In the genomic region with DNA sequence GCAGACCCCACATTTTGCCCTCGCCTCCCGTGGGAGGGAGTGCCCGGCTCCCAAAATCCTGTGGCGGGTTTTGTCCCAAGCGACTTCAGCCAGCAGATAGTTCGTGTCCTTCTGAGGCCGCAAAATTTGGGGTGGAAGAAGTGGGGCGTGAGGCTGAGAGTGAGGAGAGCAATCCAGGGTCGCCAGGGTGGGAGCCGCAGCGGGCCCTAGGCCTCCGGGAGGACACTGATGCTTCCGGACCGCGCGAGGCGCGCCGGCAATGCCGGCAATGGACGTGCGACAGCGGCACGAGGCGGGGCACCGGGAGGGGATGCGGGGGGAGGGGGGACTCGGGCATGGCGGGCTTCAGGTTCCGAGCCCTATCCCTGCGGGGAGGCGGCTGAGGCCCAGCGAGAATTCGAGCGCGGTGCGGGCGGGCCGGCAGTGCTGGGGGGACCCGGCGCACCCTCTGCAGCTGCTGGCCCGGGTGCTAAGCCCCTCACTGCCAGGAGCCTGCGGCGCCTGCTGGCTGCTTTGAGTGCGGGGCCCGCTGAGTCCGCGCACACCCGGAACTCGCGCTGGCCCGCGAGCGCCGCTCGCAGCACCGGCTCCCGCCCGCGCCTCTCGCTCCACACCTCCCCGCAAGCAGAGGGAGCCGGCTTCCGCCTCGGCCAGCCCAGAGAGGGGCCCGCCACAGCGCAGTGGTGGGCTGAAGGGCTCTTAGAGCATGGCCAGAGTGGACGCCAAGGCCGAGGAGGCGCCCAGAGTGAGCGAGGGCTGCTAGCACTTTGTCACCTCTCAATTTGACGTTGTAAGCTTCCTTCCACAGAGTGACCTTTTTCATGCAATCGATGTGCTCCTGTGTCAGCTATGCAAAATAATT, we compare ENCODE assay signal across 1 cellular context.
TF ChIP-seq lines count a peak whose summit lies in the region.

No MANE protein-coding gene starts in this region.

TF ChIP-seq in K562, 482 proteins besides CTCF, POLR2A, EP300 and RAD21 (continued from another document and continues in another):
- no peak for TF ChIP-seq TGIF2 (CRISPR knock-in tag; IDR thresholded peaks at IDR 0.05)
- TF ChIP-seq, protein P1, sequence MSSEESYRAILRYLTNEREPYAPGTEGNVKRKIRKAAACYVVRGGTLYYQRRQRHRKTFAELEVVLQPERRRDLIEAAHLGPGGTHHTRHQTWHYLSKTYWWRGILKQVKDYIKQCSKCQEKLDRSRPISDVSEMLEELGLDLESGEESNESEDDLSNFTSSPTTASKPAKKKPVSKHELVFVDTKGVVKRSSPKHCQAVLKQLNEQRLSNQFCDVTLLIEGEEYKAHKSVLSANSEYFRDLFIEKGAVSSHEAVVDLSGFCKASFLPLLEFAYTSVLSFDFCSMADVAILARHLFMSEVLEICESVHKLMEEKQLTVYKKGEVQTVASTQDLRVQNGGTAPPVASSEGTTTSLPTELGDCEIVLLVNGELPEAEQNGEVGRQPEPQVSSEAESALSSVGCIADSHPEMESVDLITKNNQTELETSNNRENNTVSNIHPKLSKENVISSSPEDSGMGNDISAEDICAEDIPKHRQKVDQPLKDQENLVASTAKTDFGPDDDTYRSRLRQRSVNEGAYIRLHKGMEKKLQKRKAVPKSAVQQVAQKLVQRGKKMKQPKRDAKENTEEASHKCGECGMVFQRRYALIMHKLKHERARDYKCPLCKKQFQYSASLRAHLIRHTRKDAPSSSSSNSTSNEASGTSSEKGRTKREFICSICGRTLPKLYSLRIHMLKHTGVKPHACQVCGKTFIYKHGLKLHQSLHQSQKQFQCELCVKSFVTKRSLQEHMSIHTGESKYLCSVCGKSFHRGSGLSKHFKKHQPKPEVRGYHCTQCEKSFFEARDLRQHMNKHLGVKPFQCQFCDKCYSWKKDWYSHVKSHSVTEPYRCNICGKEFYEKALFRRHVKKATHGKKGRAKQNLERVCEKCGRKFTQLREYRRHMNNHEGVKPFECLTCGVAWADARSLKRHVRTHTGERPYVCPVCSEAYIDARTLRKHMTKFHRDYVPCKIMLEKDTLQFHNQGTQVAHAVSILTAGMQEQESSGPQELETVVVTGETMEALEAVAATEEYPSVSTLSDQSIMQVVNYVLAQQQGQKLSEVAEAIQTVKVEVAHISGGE (CRISPR knock-in tag; IDR thresholded peaks at IDR 0.05), result peak in 1 of 3 experiments; percentile 87; a peak in 1 of 6 replicates
- TF ChIP-seq CBFA2T3 (IDR thresholded peaks at IDR 0.05), result no peak
- no peak for TF ChIP-seq ZZZ3 (IDR thresholded peaks at IDR 0.05)
- no peak; a peak in 1 of 4 replicates for TF ChIP-seq TBL1XR1 (IDR thresholded peaks at IDR 0.05; ENCODE audit: low read length in 2 of 2)
- TF ChIP-seq, protein P2, sequence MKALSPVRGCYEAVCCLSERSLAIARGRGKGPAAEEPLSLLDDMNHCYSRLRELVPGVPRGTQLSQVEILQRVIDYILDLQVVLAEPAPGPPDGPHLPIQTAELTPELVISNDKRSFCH (CRISPR knock-in tag; IDR thresholded peaks at IDR 0.05), result no peak
- TF ChIP-seq, protein P2 (tag; IDR thresholded peaks at IDR 0.05), result peak; percentile 85
- TF ChIP-seq, protein P3, sequence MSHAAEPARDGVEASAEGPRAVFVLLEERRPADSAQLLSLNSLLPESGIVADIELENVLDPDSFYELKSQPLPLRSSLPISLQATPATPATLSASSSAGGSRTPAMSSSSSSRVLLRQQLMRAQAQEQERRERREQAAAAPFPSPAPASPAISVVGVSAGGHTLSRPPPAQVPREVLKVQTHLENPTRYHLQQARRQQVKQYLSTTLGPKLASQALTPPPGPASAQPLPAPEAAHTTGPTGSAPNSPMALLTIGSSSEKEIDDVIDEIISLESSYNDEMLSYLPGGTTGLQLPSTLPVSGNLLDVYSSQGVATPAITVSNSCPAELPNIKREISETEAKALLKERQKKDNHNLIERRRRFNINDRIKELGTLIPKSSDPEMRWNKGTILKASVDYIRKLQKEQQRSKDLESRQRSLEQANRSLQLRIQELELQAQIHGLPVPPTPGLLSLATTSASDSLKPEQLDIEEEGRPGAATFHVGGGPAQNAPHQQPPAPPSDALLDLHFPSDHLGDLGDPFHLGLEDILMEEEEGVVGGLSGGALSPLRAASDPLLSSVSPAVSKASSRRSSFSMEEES (CRISPR knock-in tag; IDR thresholded peaks at IDR 0.05), result no peak
- TF ChIP-seq, protein P4, sequence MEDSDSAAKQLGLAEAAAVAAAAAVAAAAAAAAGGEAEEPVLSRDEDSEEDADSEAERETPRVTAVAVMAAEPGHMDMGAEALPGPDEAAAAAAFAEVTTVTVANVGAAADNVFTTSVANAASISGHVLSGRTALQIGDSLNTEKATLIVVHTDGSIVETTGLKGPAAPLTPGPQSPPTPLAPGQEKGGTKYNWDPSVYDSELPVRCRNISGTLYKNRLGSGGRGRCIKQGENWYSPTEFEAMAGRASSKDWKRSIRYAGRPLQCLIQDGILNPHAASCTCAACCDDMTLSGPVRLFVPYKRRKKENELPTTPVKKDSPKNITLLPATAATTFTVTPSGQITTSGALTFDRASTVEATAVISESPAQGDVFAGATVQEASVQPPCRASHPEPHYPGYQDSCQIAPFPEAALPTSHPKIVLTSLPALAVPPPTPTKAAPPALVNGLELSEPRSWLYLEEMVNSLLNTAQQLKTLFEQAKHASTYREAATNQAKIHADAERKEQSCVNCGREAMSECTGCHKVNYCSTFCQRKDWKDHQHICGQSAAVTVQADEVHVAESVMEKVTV (CRISPR knock-in tag; IDR thresholded peaks at IDR 0.05), result no peak; the same call in 1 of the 2 replicates
- 0 out of 4 replicates have a peak, but pooled peaks of 1 of the 2 experiments have one; percentile 18 for TF ChIP-seq SRF (CRISPR knock-in tag; IDR thresholded peaks at IDR 0.05)
- TF ChIP-seq NFIX (CRISPR knock-in tag; IDR thresholded peaks at IDR 0.05; ENCODE audit: low read depth), result no peak
- TF ChIP-seq KAT8 (IDR thresholded peaks at IDR 0.05; ENCODE audit: low read depth), result no peak
- peak; percentile 45; the same call in 1 of the 2 replicates for TF ChIP-seq TCF7 (IDR thresholded peaks at IDR 0.05; ENCODE audit: borderline replicate concordance)
- TF ChIP-seq, protein P5, sequence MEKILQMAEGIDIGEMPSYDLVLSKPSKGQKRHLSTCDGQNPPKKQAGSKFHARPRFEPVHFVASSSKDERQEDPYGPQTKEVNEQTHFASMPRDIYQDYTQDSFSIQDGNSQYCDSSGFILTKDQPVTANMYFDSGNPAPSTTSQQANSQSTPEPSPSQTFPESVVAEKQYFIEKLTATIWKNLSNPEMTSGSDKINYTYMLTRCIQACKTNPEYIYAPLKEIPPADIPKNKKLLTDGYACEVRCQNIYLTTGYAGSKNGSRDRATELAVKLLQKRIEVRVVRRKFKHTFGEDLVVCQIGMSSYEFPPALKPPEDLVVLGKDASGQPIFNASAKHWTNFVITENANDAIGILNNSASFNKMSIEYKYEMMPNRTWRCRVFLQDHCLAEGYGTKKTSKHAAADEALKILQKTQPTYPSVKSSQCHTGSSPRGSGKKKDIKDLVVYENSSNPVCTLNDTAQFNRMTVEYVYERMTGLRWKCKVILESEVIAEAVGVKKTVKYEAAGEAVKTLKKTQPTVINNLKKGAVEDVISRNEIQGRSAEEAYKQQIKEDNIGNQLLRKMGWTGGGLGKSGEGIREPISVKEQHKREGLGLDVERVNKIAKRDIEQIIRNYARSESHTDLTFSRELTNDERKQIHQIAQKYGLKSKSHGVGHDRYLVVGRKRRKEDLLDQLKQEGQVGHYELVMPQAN (IDR thresholded peaks at IDR 0.05; ENCODE audit: borderline replicate concordance), result peak; percentile 19; the same call in 1 of the 2 replicates
- TF ChIP-seq, protein P6, sequence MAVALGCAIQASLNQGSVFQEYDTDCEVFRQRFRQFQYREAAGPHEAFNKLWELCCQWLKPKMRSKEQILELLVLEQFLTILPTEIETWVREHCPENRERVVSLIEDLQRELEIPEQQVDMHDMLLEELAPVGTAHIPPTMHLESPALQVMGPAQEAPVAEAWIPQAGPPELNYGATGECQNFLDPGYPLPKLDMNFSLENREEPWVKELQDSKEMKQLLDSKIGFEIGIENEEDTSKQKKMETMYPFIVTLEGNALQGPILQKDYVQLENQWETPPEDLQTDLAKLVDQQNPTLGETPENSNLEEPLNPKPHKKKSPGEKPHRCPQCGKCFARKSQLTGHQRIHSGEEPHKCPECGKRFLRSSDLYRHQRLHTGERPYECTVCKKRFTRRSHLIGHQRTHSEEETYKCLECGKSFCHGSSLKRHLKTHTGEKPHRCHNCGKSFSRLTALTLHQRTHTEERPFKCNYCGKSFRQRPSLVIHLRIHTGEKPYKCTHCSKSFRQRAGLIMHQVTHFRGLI (CRISPR knock-in tag; IDR thresholded peaks at IDR 0.05), result peak; percentile 8; the same call in 1 of the 2 replicates
- no peak for TF ChIP-seq TCFL5 (CRISPR knock-in tag; conservative IDR thresholded peaks at IDR 0.05)
- no peak; the same call in 1 of the 2 replicates for TF ChIP-seq ETV5 (CRISPR knock-in tag; IDR thresholded peaks at IDR 0.05; ENCODE audit: low read depth)
- TF ChIP-seq PRPF4 (IDR thresholded peaks at IDR 0.05; ENCODE audit: insufficient read depth, low read depth, low read length, poor library complexity, severe bottlenecking), result no peak
- no peak for TF ChIP-seq ZNF778 (CRISPR knock-in tag; IDR thresholded peaks at IDR 0.05)
- TF ChIP-seq, protein P7, sequence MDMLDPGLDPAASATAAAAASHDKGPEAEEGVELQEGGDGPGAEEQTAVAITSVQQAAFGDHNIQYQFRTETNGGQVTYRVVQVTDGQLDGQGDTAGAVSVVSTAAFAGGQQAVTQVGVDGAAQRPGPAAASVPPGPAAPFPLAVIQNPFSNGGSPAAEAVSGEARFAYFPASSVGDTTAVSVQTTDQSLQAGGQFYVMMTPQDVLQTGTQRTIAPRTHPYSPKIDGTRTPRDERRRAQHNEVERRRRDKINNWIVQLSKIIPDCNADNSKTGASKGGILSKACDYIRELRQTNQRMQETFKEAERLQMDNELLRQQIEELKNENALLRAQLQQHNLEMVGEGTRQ (CRISPR knock-in tag; IDR thresholded peaks at IDR 0.05), result no peak; the same call in 1 of the 2 replicates
- TF ChIP-seq, protein P8, sequence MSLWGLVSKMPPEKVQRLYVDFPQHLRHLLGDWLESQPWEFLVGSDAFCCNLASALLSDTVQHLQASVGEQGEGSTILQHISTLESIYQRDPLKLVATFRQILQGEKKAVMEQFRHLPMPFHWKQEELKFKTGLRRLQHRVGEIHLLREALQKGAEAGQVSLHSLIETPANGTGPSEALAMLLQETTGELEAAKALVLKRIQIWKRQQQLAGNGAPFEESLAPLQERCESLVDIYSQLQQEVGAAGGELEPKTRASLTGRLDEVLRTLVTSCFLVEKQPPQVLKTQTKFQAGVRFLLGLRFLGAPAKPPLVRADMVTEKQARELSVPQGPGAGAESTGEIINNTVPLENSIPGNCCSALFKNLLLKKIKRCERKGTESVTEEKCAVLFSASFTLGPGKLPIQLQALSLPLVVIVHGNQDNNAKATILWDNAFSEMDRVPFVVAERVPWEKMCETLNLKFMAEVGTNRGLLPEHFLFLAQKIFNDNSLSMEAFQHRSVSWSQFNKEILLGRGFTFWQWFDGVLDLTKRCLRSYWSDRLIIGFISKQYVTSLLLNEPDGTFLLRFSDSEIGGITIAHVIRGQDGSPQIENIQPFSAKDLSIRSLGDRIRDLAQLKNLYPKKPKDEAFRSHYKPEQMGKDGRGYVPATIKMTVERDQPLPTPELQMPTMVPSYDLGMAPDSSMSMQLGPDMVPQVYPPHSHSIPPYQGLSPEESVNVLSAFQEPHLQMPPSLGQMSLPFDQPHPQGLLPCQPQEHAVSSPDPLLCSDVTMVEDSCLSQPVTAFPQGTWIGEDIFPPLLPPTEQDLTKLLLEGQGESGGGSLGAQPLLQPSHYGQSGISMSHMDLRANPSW (CRISPR knock-in tag; IDR thresholded peaks at IDR 0.05), result no peak
- TF ChIP-seq RBM34 (IDR thresholded peaks at IDR 0.05; ENCODE audit: borderline replicate concordance, insufficient read depth, low read length), result no peak
- TF ChIP-seq TOE1 (IDR thresholded peaks at IDR 0.05; ENCODE audit: borderline replicate concordance), result peak; percentile 69; the same call in 1 of the 2 replicates
- TF ChIP-seq TOE1 (CRISPR knock-in tag; IDR thresholded peaks at IDR 0.05; ENCODE audit: borderline replicate concordance, low read depth), result no peak
- TF ChIP-seq, protein P9, sequence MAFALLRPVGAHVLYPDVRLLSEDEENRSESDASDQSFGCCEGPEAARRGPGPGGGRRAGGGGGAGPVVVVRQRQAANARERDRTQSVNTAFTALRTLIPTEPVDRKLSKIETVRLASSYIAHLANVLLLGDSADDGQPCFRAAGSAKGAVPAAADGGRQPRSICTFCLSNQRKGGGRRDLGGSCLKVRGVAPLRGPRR (CRISPR knock-in tag; IDR thresholded peaks at IDR 0.05), result no peak
- TF ChIP-seq ZNF586 (CRISPR knock-in tag; conservative IDR thresholded peaks at IDR 0.05), result no peak
- TF ChIP-seq, protein P10, sequence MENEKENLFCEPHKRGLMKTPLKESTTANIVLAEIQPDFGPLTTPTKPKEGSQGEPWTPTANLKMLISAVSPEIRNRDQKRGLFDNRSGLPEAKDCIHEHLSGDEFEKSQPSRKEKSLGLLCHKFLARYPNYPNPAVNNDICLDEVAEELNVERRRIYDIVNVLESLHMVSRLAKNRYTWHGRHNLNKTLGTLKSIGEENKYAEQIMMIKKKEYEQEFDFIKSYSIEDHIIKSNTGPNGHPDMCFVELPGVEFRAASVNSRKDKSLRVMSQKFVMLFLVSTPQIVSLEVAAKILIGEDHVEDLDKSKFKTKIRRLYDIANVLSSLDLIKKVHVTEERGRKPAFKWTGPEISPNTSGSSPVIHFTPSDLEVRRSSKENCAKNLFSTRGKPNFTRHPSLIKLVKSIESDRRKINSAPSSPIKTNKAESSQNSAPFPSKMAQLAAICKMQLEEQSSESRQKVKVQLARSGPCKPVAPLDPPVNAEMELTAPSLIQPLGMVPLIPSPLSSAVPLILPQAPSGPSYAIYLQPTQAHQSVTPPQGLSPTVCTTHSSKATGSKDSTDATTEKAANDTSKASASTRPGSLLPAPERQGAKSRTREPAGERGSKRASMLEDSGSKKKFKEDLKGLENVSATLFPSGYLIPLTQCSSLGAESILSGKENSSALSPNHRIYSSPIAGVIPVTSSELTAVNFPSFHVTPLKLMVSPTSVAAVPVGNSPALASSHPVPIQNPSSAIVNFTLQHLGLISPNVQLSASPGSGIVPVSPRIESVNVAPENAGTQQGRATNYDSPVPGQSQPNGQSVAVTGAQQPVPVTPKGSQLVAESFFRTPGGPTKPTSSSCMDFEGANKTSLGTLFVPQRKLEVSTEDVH (IDR thresholded peaks at IDR 0.05; ENCODE audit: low read depth, partially characterized antibody), result peak; percentile 18
- TF ChIP-seq MAFK (IDR thresholded peaks at IDR 0.05; ENCODE audit: low read length), result 0 out of 2 replicates have a peak, but pooled peaks have one; percentile 8
- TF ChIP-seq, protein P11, sequence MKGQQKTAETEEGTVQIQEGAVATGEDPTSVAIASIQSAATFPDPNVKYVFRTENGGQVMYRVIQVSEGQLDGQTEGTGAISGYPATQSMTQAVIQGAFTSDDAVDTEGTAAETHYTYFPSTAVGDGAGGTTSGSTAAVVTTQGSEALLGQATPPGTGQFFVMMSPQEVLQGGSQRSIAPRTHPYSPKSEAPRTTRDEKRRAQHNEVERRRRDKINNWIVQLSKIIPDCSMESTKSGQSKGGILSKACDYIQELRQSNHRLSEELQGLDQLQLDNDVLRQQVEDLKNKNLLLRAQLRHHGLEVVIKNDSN (CRISPR knock-in tag; IDR thresholded peaks at IDR 0.05), result no peak
- TF ChIP-seq HEY1 (CRISPR knock-in tag; IDR thresholded peaks at IDR 0.05; ENCODE audit: borderline replicate concordance), result no peak
- TF ChIP-seq, protein P12, sequence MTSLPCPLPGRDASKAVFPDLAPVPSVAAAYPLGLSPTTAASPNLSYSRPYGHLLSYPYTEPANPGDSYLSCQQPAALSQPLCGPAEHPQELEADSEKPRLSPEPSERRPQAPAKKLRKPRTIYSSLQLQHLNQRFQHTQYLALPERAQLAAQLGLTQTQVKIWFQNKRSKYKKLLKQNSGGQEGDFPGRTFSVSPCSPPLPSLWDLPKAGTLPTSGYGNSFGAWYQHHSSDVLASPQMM (CRISPR knock-in tag; IDR thresholded peaks at IDR 0.05), result no peak
- TF ChIP-seq EHMT2 (IDR thresholded peaks at IDR 0.05), result no peak
- TF ChIP-seq NFE2 (IDR thresholded peaks at IDR 0.05; ENCODE audit: low read depth), result no peak
